In genomic region chr5:129363991-129364390, GRCh38 we compare ENCODE assay signal across 2 cellular contexts.
"Had no signal": no experiment of that assay in that cellular context is flagged by ENCODE, and none has a peak within 500 bp of the region (broad histone marks: within the 10 kb centered on the region; RNA-seq: fewer than 3 reads in every experiment).

No MANE protein-coding gene starts in this region.

- DNase-seq: GDM1, GF-D8 had no signal
